ENCODE assay signal across 8 cellular contexts in the genomic region with DNA sequence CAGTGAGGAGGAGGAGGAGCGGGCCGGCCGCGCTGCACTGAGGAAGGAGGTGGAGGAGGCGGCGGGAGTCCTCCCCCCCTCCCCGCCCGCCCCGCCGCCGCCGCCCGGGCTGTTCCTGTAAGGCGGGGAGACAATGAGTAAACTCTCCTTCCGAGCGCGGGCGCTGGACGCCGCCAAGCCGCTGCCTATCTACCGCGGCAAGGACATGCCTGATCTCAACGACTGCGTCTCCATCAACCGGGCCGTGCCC. TPM values are rescaled to one million over a fixed set of nuclear protein-coding genes. Genes with fewer than 3 reads are reported as not detected.
A peak's percentile ranks its signal among the peaks of the same experiment; 100 is the strongest.
DNase-seq lines count a peak whose midpoint lies in the region; ATAC-seq, FAIRE-seq and TF ChIP-seq lines count a peak whose summit lies in the region.

No MANE protein-coding gene starts in this region.

- intact Hi-C loops in K562 (cut with micrococcal nuclease): loop anchor here (5.0 to 10.0 kb wide), 2 partner anchors 167 to 920 kb away; no protein-coding TSS in a partner anchor
- intact Hi-C loops in right lobe of liver (cut with DNase I): no loop called here

- FAIRE-seq in K562 (lab: Jason Lieb, UNC): no peak

- H3K36me3 ChIP-seq in K562 (ENCODE audit: control insufficient read depth, insufficient read depth, low read length): no peaks in the 10 kb centered on the region
- no peaks in the 10 kb centered on the region for H3K36me3 ChIP-seq in right lobe of liver

- no peak for TF ChIP-seq EP300 in K562 (IDR thresholded peaks at IDR 0.05; ENCODE audit: low read length)

- DNase-seq in AG20443 (ENCODE audit: low spot score) (peak; percentile 70), K562 (ENCODE audit: extremely low read depth in 1 of 4, low spot score in 3 of 4) (no peak), right lobe of liver (no peak), type B pancreatic cell (ENCODE audit: extremely low spot score, unreplicated experiment) (no peak), RPMI8226 (no peak), NCI-H226 (no peak)

- peaks cover 3% of the 10 kb centered on the region for H3K27me3 Mint-ChIP-seq in type B pancreatic cell

- peak overlapping the region; percentile 93 for H3K4me3 Mint-ChIP-seq in type B pancreatic cell

- H3K27ac Mint-ChIP-seq in type B pancreatic cell: peak overlapping the region; percentile 93

- H3K4me1 ChIP-seq in K562 (replicated peaks in 1 of 2; ENCODE audit: control insufficient read depth in 2 of 2, insufficient read depth in 2 of 2, low read length in 2 of 2): peaks cover 14 to 24% of the 10 kb centered on the region in 2 experiments
- H3K4me1 ChIP-seq in right lobe of liver: peaks cover 0 to 13% (median 6%) of the 10 kb centered on the region in 4 donors

- H3K79me2 ChIP-seq in K562 (ENCODE audit: control insufficient read depth, insufficient read depth, low read length): peaks cover 46% of the 10 kb centered on the region

- TF ChIP-seq CTCF in K562 (IDR thresholded peaks at IDR 0.05 in 2 of 3, conservative IDR thresholded peaks at IDR 0.05 in 1 of 3; ENCODE audit: insufficient read depth in 2 of 3, low read depth in 1 of 3, low read length in 3 of 3) (no peak), right lobe of liver (IDR thresholded peaks at IDR 0.05) (no peak), type B pancreatic cell (conservative IDR thresholded peaks at IDR 0.05) (no peak)

- peaks cover 20% of the 10 kb centered on the region for H3K4me1 Mint-ChIP-seq in type B pancreatic cell (ENCODE audit: unreplicated experiment)

- peaks cover 10% of the 10 kb centered on the region for H3K36me3 Mint-ChIP-seq in type B pancreatic cell

- TF ChIP-seq POLR2A in K562 (conservative IDR thresholded peaks at IDR 0.05) (no peak), right lobe of liver (IDR thresholded peaks at IDR 0.05) (no peak)

- no peaks in the 10 kb centered on the region for H3K9me1 ChIP-seq in K562 (ENCODE audit: control insufficient read depth, insufficient read depth, low read length)

- peak overlapping the region; percentile 89 to 96 for H3K9ac ChIP-seq in K562 (ENCODE audit: insufficient read depth in 1 of 2, low read depth in 2 of 2, low read length in 2 of 2)

- in situ Hi-C loops in K562 (cut with MboI): no loop called here

- no peak for TF ChIP-seq RAD21 in K562 (CRISPR knock-in tag; conservative IDR thresholded peaks at IDR 0.05 in 1 of 2, IDR thresholded peaks at IDR 0.05 in 1 of 2)

- peak overlapping the region; percentile 98 for H2AFZ ChIP-seq in K562 (ENCODE audit: low read depth, low read length)

- peaks cover 12% of the 10 kb centered on the region for H4K20me1 ChIP-seq in K562 (replicated peaks; ENCODE audit: control insufficient read depth, insufficient read depth, low read length)

- CTCF ChIA-PET in K562 (lab: Yijun Ruan, JAX; ENCODE audit: low intra/inter-chr PET ratio): interaction anchor here (1.3 kb wide), 1 partner anchor 345 kb away, joined by 4 read pairs; no protein-coding TSS in a partner anchor

- BruUV-seq in K562 (replicated peaks; lab: Mats Ljungman, UMichigan): no TSS peak

- POLR2A ChIA-PET in K562 (lab: Yijun Ruan, JAX): interaction anchor here (0.6 to 2.2 kb wide), 15 partner anchors 9 to 366 kb away, joined by 3 to 16 read pairs (median 4); no protein-coding TSS in a partner anchor

- H3K4me3 ChIP-seq in K562 (peak overlapping the region; percentile 82), right lobe of liver (peak overlapping the region; percentile 86 to 94 (median 92))

- H3K4me2 ChIP-seq in K562 (ENCODE audit: insufficient read depth, low read length): peak overlapping the region; percentile 99; the same call in 1 of the 2 replicates

- no peaks in the 10 kb centered on the region for H3K9me3 Mint-ChIP-seq in type B pancreatic cell

- under 1% methylated on average over 11 of the region's 27 CpGs for WGBS in K562 (ENCODE audit: insufficient coverage, low coverage, missing lambda C conversion rate)
- WGBS in right lobe of liver (ENCODE audit: insufficient coverage, low coverage, low lambda C conversion rate, missing lambda C conversion rate): 0% methylated on average over 2 of the region's 27 CpGs

- H3K27ac ChIP-seq in K562 (ENCODE audit: extremely low read depth, low read depth, low read length) (peak overlapping the region; percentile 93), right lobe of liver (peak overlapping the region; percentile 99)

- peak; percentile 39 for ATAC-seq in GM19452 (IDR thresholded peaks at IDR 0.05; ENCODE audit: unreplicated experiment)
- peak; percentile 35 for ATAC-seq in HG03460 (IDR thresholded peaks at IDR 0.05; ENCODE audit: unreplicated experiment)
- ATAC-seq in K562: peak; percentile 71
- ATAC-seq in right lobe of liver: peak; percentile 66 to 78 (median 71)

- H3K27me3 ChIP-seq in K562 (ENCODE audit: control insufficient read depth in 2 of 2, insufficient read depth in 2 of 2, low read length in 2 of 2): peaks cover 0 to under 1% of the 10 kb centered on the region in 2 experiments; a peak in 3 of 5 replicates
- H3K27me3 ChIP-seq in right lobe of liver: no peaks in the 10 kb centered on the region

- no peaks in the 10 kb centered on the region for H3K9me3 ChIP-seq in K562 (replicated peaks; ENCODE audit: control insufficient read depth, insufficient read depth, low read depth, low read length)
- no peaks in the 10 kb centered on the region for H3K9me3 ChIP-seq in right lobe of liver

TF ChIP-seq in K562, 482 proteins besides CTCF, POLR2A, EP300 and RAD21 (continues in another document):
- TF ChIP-seq DACH1 (IDR thresholded peaks at IDR 0.05; ENCODE audit: partially characterized antibody): no peak
- TF ChIP-seq RFX7 (CRISPR knock-in tag; IDR thresholded peaks at IDR 0.05): no peak
- no peak for TF ChIP-seq ZEB2 (IDR thresholded peaks at IDR 0.05)
- TF ChIP-seq MCM7 (IDR thresholded peaks at IDR 0.05): no peak
- no peak for TF ChIP-seq POLR2AphosphoS2 (IDR thresholded peaks at IDR 0.05; ENCODE audit: low read length)
- TF ChIP-seq TBP (optimal IDR thresholded peaks at IDR 0.05; ENCODE audit: low read depth, low read length): no peak
- TF ChIP-seq RBBP5 (IDR thresholded peaks at IDR 0.05; ENCODE audit: borderline replicate concordance, insufficient read depth, low read length, poor library complexity, severe bottlenecking): no peak
- TF ChIP-seq HNRNPUL1 (IDR thresholded peaks at IDR 0.05; ENCODE audit: low read length): no peak
- TF ChIP-seq CBX1 (IDR thresholded peaks at IDR 0.05; ENCODE audit: low read depth): no peak
- TF ChIP-seq E2F8 (IDR thresholded peaks at IDR 0.05; ENCODE audit: low read depth, partially characterized antibody): no peak
- no peak for TF ChIP-seq MYC (IDR thresholded peaks at IDR 0.05; ENCODE audit: low read depth, low read length)
- no peak for TF ChIP-seq MYC (CRISPR knock-in tag; IDR thresholded peaks at IDR 0.05; ENCODE audit: borderline replicate concordance, low read depth)
- TF ChIP-seq NFYB (IDR thresholded peaks at IDR 0.05; ENCODE audit: extremely low read depth, insufficient read length): no peak
- TF ChIP-seq CBFA2T3 (IDR thresholded peaks at IDR 0.05): no peak
- no peak for TF ChIP-seq ZNF384 (IDR thresholded peaks at IDR 0.05; ENCODE audit: low read depth, low read length)
- no peak for TF ChIP-seq CHD1 (IDR thresholded peaks at IDR 0.05; ENCODE audit: low read length)

RNA-seq across cellular contexts. Expression of gene EPC2, which starts 0.3 kb away (rescaled TPM):
- 29.3 and 103 TPM in 2 replicates for total RNA-seq in K562 (2011; cell fraction: chromatin; rRNA removed; ENCODE audit: low replicate concordance)
- total RNA-seq in K562 (2011; cell fraction: nucleolus; rRNA removed): 17.2 and 20.8 TPM in 2 replicates
- 59.7 and 110 TPM in 2 replicates for total RNA-seq in K562 (2011; cell fraction: nucleoplasm; rRNA removed)
- total RNA-seq in K562 (2014; rRNA removed) (17.2 and 18.0 TPM in 2 replicates), K562 (2014; rRNA removed; fragmentation: Illumina TruSeq; extraction: Trizol) (30.1 and 37.9 TPM in 2 replicates), K562 (2015; rRNA removed; fragmentation: Illumina TruSeq; extraction: Trizol) (29.5 and 31.9 TPM in 2 replicates), K562 (2021) (24.1 and 29.5 TPM in 2 replicates), right lobe of liver (10 to 100 TPM in 2 of 6 experiments, 1 to 10 TPM in 4; 7.7 to 13.3 (median 8.8) TPM), type B pancreatic cell (ENCODE audit: low replicate concordance) (34.8 and 35.9 TPM in 2 replicates)
- polyA plus RNA-seq in K562 (2011; rRNA removed) (30.7 and 35.8 TPM in 2 replicates), K562 (2014; fragmentation: Illumina TruSeq; extraction: Trizol) (28.0 and 29.1 TPM in 2 replicates), K562 (2014; fragmentation: Nextera tagmentation; extraction: Ambion mirVana) (1 to 10 TPM; 7.0 to 7.6 TPM), K562 (2014; rRNA removed) (17.3 and 20.0 TPM in 2 replicates)
- polyA plus RNA-seq in K562 (2011; cell fraction: cytosol; rRNA removed): 11.9 and 22.2 TPM in 2 replicates
- 21.3 and 27.9 TPM in 2 replicates for polyA plus RNA-seq in K562 (2011; cell fraction: nucleus; rRNA removed)
- 18.9 and 24.2 TPM in 2 replicates for polyA plus RNA-seq in K562 (2012)
- polyA minus RNA-seq in K562 (2011; rRNA and poly(A)+ RNA removed): 55.8 and 58.9 TPM in 2 replicates
- polyA minus RNA-seq in K562 (2011; cell fraction: cytosol; rRNA and poly(A)+ RNA removed): 12.3 and 15.6 TPM in 2 replicates
- polyA minus RNA-seq in K562 (2011; cell fraction: nucleus; rRNA and poly(A)+ RNA removed): 41.3 and 46.5 TPM in 2 replicates
